11 cellular contexts compared by ENCODE assay signal in genomic region chr20:51768759-51769517, GRCh38. TPM values are rescaled to one million over a fixed set of nuclear protein-coding genes. Genes with fewer than 3 reads are reported as not detected.
DNase-seq lines count a peak whose midpoint lies in the region; ATAC-seq, FAIRE-seq and TF ChIP-seq lines count a peak whose summit lies in the region.
"Had no signal": no experiment of that assay in that cellular context is flagged by ENCODE, and none has a peak within 500 bp of the region (broad histone marks: within the 10 kb centered on the region; RNA-seq: fewer than 3 reads in every experiment).

No MANE protein-coding gene starts in this region.

- CTCF ChIA-PET in PC-3 (lab: Charles Lee): no interaction called here

- POLR2A ChIA-PET in PC-3 (lab: Charles Lee; ENCODE audit: unreplicated experiment): interaction anchor here (0.6 kb wide), 1 partner anchor 422 kb away, joined by 5 read pairs; no protein-coding TSS in a partner anchor

- H3K9ac ChIP-seq in PC-3 (ENCODE audit: low read length): no peak overlapping the region
- H3K9ac ChIP-seq in rectal smooth muscle tissue (ENCODE audit: low read length): no peak overlapping the region

- no peaks in the 10 kb centered on the region for H4K20me1 ChIP-seq in PC-3 (ENCODE audit: low read length)

- peak overlapping the region; percentile 93 for H3K4me3 Mint-ChIP-seq in endothelial cell (ENCODE audit: unreplicated experiment)

- TF ChIP-seq CTCF in PC-3 (conservative IDR thresholded peaks at IDR 0.05; ENCODE audit: low read depth, low read length) (no peak), endothelial cell (IDR thresholded peaks at IDR 0.05; ENCODE audit: unreplicated experiment) (no peak)

- H3K27me3 ChIP-seq in PC-3 (ENCODE audit: low read length) (no peaks in the 10 kb centered on the region), rectal smooth muscle tissue (ENCODE audit: control insufficient read depth, insufficient read depth, low read length) (no peaks in the 10 kb centered on the region)

- H3K4me1 Mint-ChIP-seq in endothelial cell (ENCODE audit: unreplicated experiment): peaks cover 12% of the 10 kb centered on the region

- peak overlapping the region; percentile 48 for H2AFZ ChIP-seq in PC-3 (ENCODE audit: low read length)

- no peaks in the 10 kb centered on the region for H3K9me3 ChIP-seq in PC-3 (ENCODE audit: low read length)

- intact Hi-C loops in PC-3 (cut with micrococcal nuclease): loop anchor here (5.0 kb wide), 1 partner anchor 132 kb away; no protein-coding TSS in a partner anchor

- peaks cover 7% of the 10 kb centered on the region for H3K27me3 Mint-ChIP-seq in endothelial cell (ENCODE audit: unreplicated experiment)

- H3K27ac ChIP-seq in PC-3 (ENCODE audit: low read length) (no peak overlapping the region), rectal smooth muscle tissue (ENCODE audit: low read depth, low read length) (no peak overlapping the region)
- H3K27ac ChIP-seq: HL-60 had no signal

- DNase-seq in NCI-H2171 treated with DMSO at 0.1 percent for 48 hours (lab: John Stamatoyannopoulos, UW) (peak; percentile 38), NCI-H2171 (lab: John Stamatoyannopoulos, UW) (no peak), PC-3 (no peak), endothelial cell (ENCODE audit: low spot score) (no peak), OCI-M1 (lab: John Stamatoyannopoulos, UW) (no peak), OCI-M2 (lab: John Stamatoyannopoulos, UW; ENCODE audit: unreplicated experiment) (no peak), GM19239 (ENCODE audit: insufficient read length, low spot score) (no peak)
- DNase-seq: SHP77 treated with DMSO at 0.1 percent for 48 hours had no signal

- BruUV-seq in PC-3 (replicated peaks; lab: Mats Ljungman, UMichigan): no TSS peak

- H3K79me2 ChIP-seq in PC-3 (ENCODE audit: low read length): peaks cover 34% of the 10 kb centered on the region

- no peak for FAIRE-seq in GM19239 (lab: Jason Lieb, UNC)
- FAIRE-seq: colon had no signal

- H3K4me3 ChIP-seq in PC-3 (ENCODE audit: low read length) (no peak overlapping the region), rectal smooth muscle tissue (ENCODE audit: low read length) (peak overlapping the region; percentile 8)

- H3K9me2 ChIP-seq in PC-3 (replicated peaks; ENCODE audit: low read length): no peaks in the 10 kb centered on the region

- no peaks in the 10 kb centered on the region for H3F3A ChIP-seq in PC-3 (ENCODE audit: low read length, unreplicated experiment)

- H3K9me3 Mint-ChIP-seq in endothelial cell (ENCODE audit: unreplicated experiment): peaks cover 4% of the 10 kb centered on the region

- peak overlapping the region; percentile 71 for H3K27ac Mint-ChIP-seq in endothelial cell (ENCODE audit: unreplicated experiment)

- no peak for ATAC-seq in PC-3

- H3K36me3 ChIP-seq in PC-3 (ENCODE audit: low read depth, low read length) (no peaks in the 10 kb centered on the region), rectal smooth muscle tissue (ENCODE audit: control insufficient read depth, insufficient read depth, low read length) (no peaks in the 10 kb centered on the region)

- H3K4me2 ChIP-seq in PC-3 (ENCODE audit: low read length): peak overlapping the region; percentile 41

- peaks cover 9% of the 10 kb centered on the region for H3K4me1 ChIP-seq in PC-3 (ENCODE audit: insufficient read depth, low read length)
- no peaks in the 10 kb centered on the region for H3K4me1 ChIP-seq in rectal smooth muscle tissue (ENCODE audit: control insufficient read depth, insufficient read depth, low read length)

- peaks cover 7% of the 10 kb centered on the region for H3K36me3 Mint-ChIP-seq in endothelial cell (ENCODE audit: low read depth, unreplicated experiment)

RNA-seq across cellular contexts. Expression of gene ATP9A, which starts 0.7 kb away (rescaled TPM):
- total RNA-seq in PC-3 (2014; rRNA removed) (31.3 and 34.6 TPM in 2 replicates), endothelial cell (ENCODE audit: unreplicated experiment) (30.6 TPM)

RNA-seq across cellular contexts. Expression of gene SALL4, which starts 33.4 kb away (rescaled TPM):
- total RNA-seq in PC-3 (2014; rRNA removed) (1.7 and 3.1 TPM in 2 replicates), endothelial cell (ENCODE audit: unreplicated experiment) (65.4 TPM)

Comparison
In these comparisons a context has a peak if more than half of its experiments do, and no peak if none do; other contexts are left out.
1. RNA of gene SALL4, which starts 33.4 kb away (total RNA-seq): 65.4 TPM in endothelial cell (single experiment); 1.7 to 3.1 TPM in PC-3; every median in the first group is over 10 times any median in the second.